In the genomic region with DNA sequence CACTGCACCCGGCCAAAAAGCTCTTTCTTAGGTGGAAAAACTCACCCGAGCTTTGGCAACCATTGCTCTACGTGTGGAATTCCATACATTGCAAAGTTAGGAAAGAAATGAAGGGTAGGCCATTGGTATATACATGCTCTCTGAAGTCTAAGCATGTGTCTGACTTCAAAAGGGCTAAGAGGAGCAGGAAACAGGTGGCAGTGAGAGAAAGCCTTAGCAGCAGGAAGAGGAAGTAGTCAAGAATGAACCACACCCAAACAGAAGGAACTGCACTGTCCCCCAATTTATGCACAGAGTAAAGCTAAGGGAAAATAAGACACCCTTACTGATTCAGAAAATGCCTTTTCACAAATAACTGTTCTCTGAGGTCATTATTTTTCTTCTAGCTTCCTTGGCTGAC, we compare ENCODE assay signal across 25 cellular contexts.
DNase-seq lines count a peak whose midpoint lies in the region; ATAC-seq and FAIRE-seq lines count a peak whose summit lies in the region.
"Had no signal": no experiment of that assay in that cellular context is flagged by ENCODE, and none has a peak within 500 bp of the region (broad histone marks: within the 10 kb centered on the region; RNA-seq: fewer than 3 reads in every experiment).

No MANE protein-coding gene starts in this region.

- POLR2A ChIA-PET in activated CD4-positive, alpha-beta T cell treated with anti-CD3 and anti-CD28 coated beads, Interleukin-2, amount 10 ng/mL, durations not matched to agents 7 days and 5 days (lab: Charles Lee), result no interaction called here

- H3K9me3 Mint-ChIP-seq in activated CD4-positive, alpha-beta T cell treated with anti-CD3 and anti-CD28 coated beads, Interleukin-2, amount 10 ng/mL, durations not matched to agents 7 days and 5 days, result peaks cover 41% of the 10 kb centered on the region

- ATAC-seq in GM19023 (IDR thresholded peaks at IDR 0.05; ENCODE audit: unreplicated experiment), result no peak
- ATAC-seq: activated T-cell treated with anti-CD3 and anti-CD28 coated beads, Interleukin-2, amount 50 U/mL, for 4 hours; body of pancreas; gastroesophageal sphincter had no signal

- no peaks in the 10 kb centered on the region for H3K27me3 Mint-ChIP-seq in activated CD4-positive, alpha-beta T cell treated with anti-CD3 and anti-CD28 coated beads, Interleukin-2, amount 10 ng/mL, durations not matched to agents 7 days and 5 days
- H3K27me3 Mint-ChIP-seq: activated B cell treated with CpG ODN at 0.5 μM for 24 hours; activated CD4-positive, alpha-beta memory T cell treated with anti-CD3 and anti-CD28 coated beads, Interleukin-2, amount 10 ng/mL, durations not matched to agents 7 days and 5 days; B cell; naive thymus-derived CD8-positive, alpha-beta T cell had no signal

- peak overlapping the region; percentile 76 for H3K27ac Mint-ChIP-seq in activated CD4-positive, alpha-beta T cell treated with anti-CD3 and anti-CD28 coated beads, Interleukin-2, amount 10 ng/mL, durations not matched to agents 7 days and 5 days
- H3K27ac Mint-ChIP-seq: activated B cell treated with CpG ODN at 0.5 μM for 24 hours; activated CD4-positive, alpha-beta memory T cell treated with anti-CD3 and anti-CD28 coated beads, Interleukin-2, amount 10 ng/mL, durations not matched to agents 7 days and 5 days; B cell had no signal

- CTCF ChIA-PET in activated CD4-positive, alpha-beta T cell treated with anti-CD3 and anti-CD28 coated beads, Interleukin-2, amount 10 ng/mL, durations not matched to agents 7 days and 5 days (lab: Charles Lee), result interaction anchor here (0.6 kb wide), 1 partner anchor 140 kb away, joined by 3 read pairs; no protein-coding TSS in a partner anchor

- peaks cover 17% of the 10 kb centered on the region for H3K4me1 Mint-ChIP-seq in activated CD4-positive, alpha-beta T cell treated with anti-CD3 and anti-CD28 coated beads, Interleukin-2, amount 10 ng/mL, durations not matched to agents 7 days and 5 days
- H3K4me1 Mint-ChIP-seq: activated B cell treated with CpG ODN at 0.5 μM for 24 hours had no signal

- H3K4me3 Mint-ChIP-seq in activated CD4-positive, alpha-beta T cell treated with anti-CD3 and anti-CD28 coated beads, Interleukin-2, amount 10 ng/mL, durations not matched to agents 7 days and 5 days, result no peak overlapping the region
- H3K4me3 Mint-ChIP-seq: activated B cell treated with CpG ODN at 0.5 μM for 24 hours; activated CD4-positive, alpha-beta memory T cell treated with anti-CD3 and anti-CD28 coated beads, Interleukin-2, amount 10 ng/mL, durations not matched to agents 7 days and 5 days; activated T-cell treated with anti-CD3 and anti-CD28 coated beads, Interleukin-2, amount 50 U/mL, for 4 hours; B cell had no signal

- no peak for FAIRE-seq in urothelium cell line (lab: Jason Lieb, UNC)

- H3K36me3 Mint-ChIP-seq in activated CD4-positive, alpha-beta T cell treated with anti-CD3 and anti-CD28 coated beads, Interleukin-2, amount 10 ng/mL, durations not matched to agents 7 days and 5 days (ENCODE audit: low read depth), result peaks cover 6% of the 10 kb centered on the region

- no peak for DNase-seq in activated CD4-positive, alpha-beta T cell treated with anti-CD3 and anti-CD28 coated beads, Interleukin-2, amount 10 ng/mL, durations not matched to agents 7 days and 5 days
- DNase-seq in activated CD4-positive, alpha-beta T cell treated with anti-CD3 and anti-CD28 coated beads for 48 hours, result no peak
- peak; percentile 15 for DNase-seq in M059J (ENCODE audit: low read depth)
- DNase-seq in OCI-M1 (lab: John Stamatoyannopoulos, UW), result peak; percentile 25
- DNase-seq in glomerular visceral epithelial cell (ENCODE audit: extremely low spot score), result peak; percentile 3
- DNase-seq in urothelium cell line (ENCODE audit: low spot score), result no peak
- DNase-seq in NCI-H2171 treated with DMSO at 0.1 percent for 48 hours (lab: John Stamatoyannopoulos, UW), result no peak
- DNase-seq: activated B cell treated with CpG ODN at 0.5 μM for 24 hours; activated CD4-positive, alpha-beta memory T cell treated with anti-CD3 and anti-CD28 coated beads, Interleukin-2, amount 10 ng/mL, durations not matched to agents 7 days and 5 days; activated T-cell treated with anti-CD3 and anti-CD28 coated beads, Interleukin-2, amount 50 U/mL, for 4 hours; body of pancreas; effector memory CD4-positive, alpha-beta T cell; esophagus squamous epithelium; IMR-90; mesenchymal stem cell; NCI-H1092 treated with DMSO at 0.1 percent for 48 hours; NCI-H510A treated with DMSO at 0.1 percent for 48 hours; ovary; SHP77 treated with DMSO at 0.1 percent for 48 hours; stimulated activated CD8-positive, alpha-beta memory T cell treated with anti-CD3 and anti-CD28 coated beads, Interleukin-4, amount 100 ng/mL, for 48 hours; upper lobe of left lung had no signal

Comparison
In these comparisons a context has a peak if more than half of its experiments do, and no peak if none do; other contexts are left out.
1. DNase-seq: peak in M059J (single experiment), OCI-M1 (single experiment) and glomerular visceral epithelial cell (single experiment); none in activated CD4-positive, alpha-beta T cell treated with anti-CD3 and anti-CD28 coated beads, Interleukin-2, amount 10 ng/mL, durations not matched to agents 7 days and 5 days (single experiment), activated CD4-positive, alpha-beta T cell treated with anti-CD3 and anti-CD28 coated beads for 48 hours (single experiment), urothelium cell line (single experiment) and NCI-H2171 treated with DMSO at 0.1 percent for 48 hours (single experiment).